Comparison of ENCODE assay signal across 9 cellular contexts in the genomic region with DNA sequence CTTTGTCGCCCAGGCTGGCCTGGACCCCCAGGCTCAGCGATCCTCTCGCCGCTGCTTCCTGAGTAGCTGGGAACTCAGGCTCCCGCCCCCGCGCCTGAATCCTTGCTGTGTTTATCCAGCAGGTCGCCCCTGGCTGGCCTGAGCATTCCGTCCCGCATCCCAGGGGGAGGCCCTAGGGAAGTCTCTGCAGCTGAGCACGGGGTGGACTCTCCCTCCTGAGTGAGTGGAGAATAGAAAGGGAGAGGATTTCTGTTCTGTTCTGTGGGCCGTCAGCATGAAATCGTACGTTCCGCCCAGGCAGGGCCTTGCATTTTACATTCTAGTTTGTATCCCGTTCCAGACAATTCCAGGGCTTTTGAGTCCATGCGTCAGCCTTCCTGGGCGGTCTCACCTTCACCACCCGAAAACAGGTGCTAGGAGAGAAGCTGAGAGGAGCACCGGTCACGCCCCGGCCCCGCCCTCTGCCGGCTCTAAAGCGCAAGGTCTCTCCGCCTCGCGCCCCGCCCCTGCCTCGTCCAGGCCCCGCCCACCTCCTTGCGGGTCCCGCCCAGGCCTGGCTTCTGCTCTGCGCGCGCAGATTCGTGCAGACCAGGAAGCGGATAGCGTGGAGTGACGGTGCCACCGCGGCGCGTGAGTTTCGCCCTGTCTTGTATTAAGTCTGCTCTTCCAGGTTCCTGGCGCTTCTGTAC. TPM values are rescaled to one million over a fixed set of nuclear protein-coding genes. Genes with fewer than 3 reads are reported as not detected.
DNase-seq lines count a peak whose midpoint lies in the region; ATAC-seq, FAIRE-seq and TF ChIP-seq lines count a peak whose summit lies in the region.
"Had no signal": no experiment of that assay in that cellular context is flagged by ENCODE, and none has a peak within 500 bp of the region (broad histone marks: within the 10 kb centered on the region; RNA-seq: fewer than 3 reads in every experiment).

Gene ZNF761, plus strand, starts transcription at position 586 of the 689 bp plus-strand sequence. CDS start 15,285 bp downstream, outside the sequence.

- H3K79me2 ChIP-seq in keratinocyte (ENCODE audit: control insufficient read depth, insufficient read depth, low read length): peaks cover 24% of the 10 kb centered on the region

- TF ChIP-seq CTCF in keratinocyte (optimal IDR thresholded peaks at IDR 0.05 in 1 of 3, IDR thresholded peaks at IDR 0.05 in 1 of 3, conservative IDR thresholded peaks at IDR 0.05 in 1 of 3; ENCODE audit: extremely low read depth in 1 of 3, insufficient read depth in 2 of 3, low read length in 3 of 3): peak in 1 of 3 experiments; percentile 24

- H3K27me3 ChIP-seq in keratinocyte (ENCODE audit: control insufficient read depth, extremely low read depth, insufficient read depth, low read length): no peaks in the 10 kb centered on the region

- TF ChIP-seq POLR2A in GM18951 (IDR thresholded peaks at IDR 0.05; ENCODE audit: extremely low read depth, insufficient read depth, insufficient read length): peak; percentile 88

- H3K4me2 ChIP-seq in keratinocyte (ENCODE audit: control insufficient read depth, extremely low read depth, insufficient read depth, low read depth, low read length): peak within 1 kb of the TSS; percentile 76

- no peaks in the 10 kb centered on the region for H4K20me1 ChIP-seq in keratinocyte (ENCODE audit: control insufficient read depth, extremely low read depth, insufficient read depth, low read length)

- H2AFZ ChIP-seq in keratinocyte (ENCODE audit: control insufficient read depth, low read length): peak within 1 kb of the TSS; percentile 97

- ATAC-seq in HG03175 (IDR thresholded peaks at IDR 0.05; ENCODE audit: unreplicated experiment): peak; percentile 96

- no peaks in the 10 kb centered on the region for H3K9me1 ChIP-seq in keratinocyte (ENCODE audit: control insufficient read depth, extremely low read depth, insufficient read depth, low read length)

- peaks cover 8% of the 10 kb centered on the region for H3K4me1 ChIP-seq in keratinocyte (ENCODE audit: control insufficient read depth, extremely low read depth, insufficient read depth, low read length)

- dilution Hi-C loops in keratinocyte (cut with MboI; ENCODE audit: extremely low pct_ligation_motif_present, low sequenced_read_pairs): no loop called here

- in situ Hi-C loops in GM18951 (cut with MboI; ENCODE audit: low sequenced_read_pairs, unreplicated experiment): no loop called here

- peak; percentile 75 for FAIRE-seq in keratinocyte (lab: Jason Lieb, UNC)
- FAIRE-seq: colon had no signal

- peaks cover 0 to 3% of the 10 kb centered on the region in 2 experiments for H3K36me3 ChIP-seq in keratinocyte (ENCODE audit: control insufficient read depth in 2 of 2, extremely low read depth in 1 of 2, insufficient read depth in 2 of 2, low read length in 2 of 2)

- DNase-seq in AG20443 (ENCODE audit: low spot score) (peak; percentile 97), NCI-H226 (peak; percentile 91), cerebellar cortex (ENCODE audit: low spot score) (peak; percentile 94), keratinocyte (ENCODE audit: low read depth, low spot score) (peak; percentile 82)
- peak; percentile 92 for DNase-seq in activated CD4-positive, CD25-positive, alpha-beta regulatory T cell treated with anti-CD3 and anti-CD28 coated beads, Interleukin-2, amount 50 U/mL, for 16 hours (ENCODE audit: low read depth, low spot score)
- DNase-seq in stimulated activated CD4-positive, alpha-beta T cell treated with anti-CD3 and anti-CD28 coated beads, Interleukin-15, amount 100 ng/mL, for 1 hour (ENCODE audit: low read depth in 1 of 2, low spot score in 1 of 2): peak; percentile 97 to 98

- H3K9me3 ChIP-seq in keratinocyte (ENCODE audit: control insufficient read depth, low read depth, low read length): no peaks in the 10 kb centered on the region

- peak within 1 kb of the TSS; percentile 93 for H3K9ac ChIP-seq in keratinocyte (ENCODE audit: control insufficient read depth, extremely low read depth, insufficient read depth, low read length)

- H3K4me3 ChIP-seq in keratinocyte (ENCODE audit: control insufficient read depth in 2 of 3, extremely low read depth in 1 of 3, insufficient read depth in 2 of 3, low read depth in 1 of 3, low read length in 3 of 3): peak within 1 kb of the TSS; percentile 81 to 84 (median 82)

- peak within 1 kb of the TSS; percentile 90 for H3K27ac ChIP-seq in keratinocyte (ENCODE audit: control insufficient read depth, insufficient read depth, low read length)

RNA-seq across cellular contexts. Expression of gene ZNF761, which starts in this region (rescaled TPM):
- polyA plus RNA-seq in keratinocyte: 6.8 to 10.3 TPM (median 9.2 TPM) in 3 replicates
- 7.7 TPM for polyA plus RNA-seq in keratinocyte (2011; ENCODE audit: low read depth)
- polyA plus RNA-seq in keratinocyte (2011; cell fraction: cytosol; rRNA removed): 5.9 and 10.1 TPM in 2 replicates
- polyA plus RNA-seq in keratinocyte (2011; cell fraction: nucleus; rRNA removed): 18.7 and 21.8 TPM in 2 replicates
- 5.5 and 9.0 TPM in 2 replicates for polyA plus RNA-seq in keratinocyte (2012; ENCODE audit: low replicate concordance)
- polyA minus RNA-seq in keratinocyte: 1.8 to 18.8 TPM (median 10.3 TPM) in 3 replicates
- polyA minus RNA-seq in keratinocyte (2011; cell fraction: cytosol; rRNA and poly(A)+ RNA removed): 9.2 TPM
- 8.7 and 15.4 TPM in 2 replicates for polyA minus RNA-seq in keratinocyte (2011; cell fraction: nucleus; rRNA and poly(A)+ RNA removed)

Comparison
In these comparisons a context has a peak if more than half of its experiments do, and no peak if none do; other contexts are left out.
1. Peak in every context shown above with its lines: DNase-seq, ATAC-seq, H3K4me3 ChIP-seq and H3K27ac ChIP-seq.